In the genomic region with DNA sequence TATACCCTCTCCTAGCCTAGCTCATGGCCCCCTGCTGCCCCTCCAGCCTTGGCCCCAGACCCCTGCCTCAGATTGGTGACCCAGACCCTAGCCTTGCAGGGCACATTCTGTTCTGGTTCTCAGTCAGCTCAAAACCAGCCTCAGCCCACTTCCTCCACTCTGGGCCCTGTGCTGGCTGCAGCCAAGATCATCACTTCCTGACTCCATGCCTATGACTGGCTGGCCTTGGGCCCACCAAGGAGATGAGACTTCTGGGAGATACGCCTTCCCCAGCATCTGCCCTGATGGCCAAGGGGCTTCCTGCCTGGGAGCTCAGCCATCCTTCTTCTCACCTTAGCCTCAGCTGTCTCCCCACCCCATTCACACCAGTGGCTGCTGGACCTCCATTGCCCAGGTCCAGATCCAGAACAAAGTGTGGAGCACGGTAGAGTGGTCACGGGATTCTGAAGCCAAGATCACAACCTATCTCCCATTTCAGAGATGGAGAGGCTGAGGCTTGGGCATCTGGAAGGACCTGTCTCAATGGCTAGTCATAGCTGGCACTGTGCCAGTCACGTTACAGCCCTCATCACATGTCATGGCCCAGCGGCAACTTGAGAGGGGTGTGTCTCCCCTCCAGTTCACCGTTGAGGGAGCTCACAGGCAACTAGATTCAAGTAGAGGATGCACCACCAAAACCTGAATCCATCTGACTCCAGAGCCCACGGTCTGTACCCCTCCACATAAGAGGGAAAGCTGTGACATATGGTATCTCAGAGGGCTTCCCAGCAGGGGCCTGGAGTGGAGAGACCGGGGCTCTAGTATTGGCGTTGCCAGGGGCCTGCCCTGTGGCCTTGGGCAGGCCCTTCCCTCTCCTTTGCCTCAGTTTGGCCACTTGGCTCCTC, we compare ENCODE assay signal across 9 cellular contexts. TPM values are rescaled to one million over a fixed set of nuclear protein-coding genes. Genes with fewer than 3 reads are reported as not detected.
DNase-seq lines count a peak whose midpoint lies in the region; ATAC-seq, FAIRE-seq and TF ChIP-seq lines count a peak whose summit lies in the region.
"Had no signal": no experiment of that assay in that cellular context is flagged by ENCODE, and none has a peak within 500 bp of the region (broad histone marks: within the 10 kb centered on the region; RNA-seq: fewer than 3 reads in every experiment).

No MANE protein-coding gene starts in this region.

- H3K27ac Mint-ChIP-seq in activated CD4-positive, alpha-beta memory T cell treated with anti-CD3 and anti-CD28 coated beads for 36 hours = peak overlapping the region; percentile 75
- no peak overlapping the region for H3K27ac Mint-ChIP-seq in nephron progenitor cell

- no peaks in the 10 kb centered on the region for H3K9me3 Mint-ChIP-seq in activated CD4-positive, alpha-beta memory T cell treated with anti-CD3 and anti-CD28 coated beads for 36 hours
- no peaks in the 10 kb centered on the region for H3K9me3 Mint-ChIP-seq in nephron progenitor cell

- H3K4me1 Mint-ChIP-seq in activated CD4-positive, alpha-beta memory T cell treated with anti-CD3 and anti-CD28 coated beads for 36 hours (ENCODE audit: low read depth) = peaks cover 15% of the 10 kb centered on the region
- peaks cover 74% of the 10 kb centered on the region for H3K4me1 Mint-ChIP-seq in nephron progenitor cell

- WGBS in right cardiac atrium = 61% methylated on average over 9 of the region's 9 CpGs
- 61 to 68% methylated on average over 7 to 9 of the region's 9 CpGs for WGBS in tibial nerve, 2 donors

- ATAC-seq in right cardiac atrium = peak; percentile 51 to 62

- no peaks in the 10 kb centered on the region for H3K36me3 ChIP-seq in tibial nerve

- H3K9me3 ChIP-seq in right cardiac atrium (ENCODE audit: control insufficient read depth, low read length) (no peaks in the 10 kb centered on the region), tibial nerve (no peaks in the 10 kb centered on the region)

- CTCF ChIA-PET in activated CD4-positive, alpha-beta memory T cell treated with anti-CD3 and anti-CD28 coated beads for 36 hours (lab: Charles Lee) = interaction anchor here (0.5 to 2.6 kb wide), 5 partner anchors 12 to 55 kb away, joined by 3 to 12 read pairs (median 3); a partner anchor contains a TSS

- H3K4me3 Mint-ChIP-seq in activated CD4-positive, alpha-beta memory T cell treated with anti-CD3 and anti-CD28 coated beads for 36 hours = no peak overlapping the region
- H3K4me3 Mint-ChIP-seq in nephron progenitor cell = no peak overlapping the region

- H3K4me1 ChIP-seq in right cardiac atrium (ENCODE audit: control insufficient read depth, insufficient read depth, low read length) (peaks cover 7% of the 10 kb centered on the region), tibial nerve (peaks cover 0 to 57% (median 17%) of the 10 kb centered on the region in 4 donors)

- DNase-seq in COLO668 (lab: John Stamatoyannopoulos, UW; ENCODE audit: unreplicated experiment) = peak; percentile 64
- DNase-seq in KG1 (lab: John Stamatoyannopoulos, UW) = peak; percentile 15
- DNase-seq in activated CD4-positive, alpha-beta memory T cell treated with anti-CD3 and anti-CD28 coated beads for 36 hours = peak; percentile 67
- DNase-seq in right cardiac atrium = peak; percentile 52 to 84 (median 78)
- peak; percentile 49 to 59 for DNase-seq in tibial nerve (ENCODE audit: low spot score in 2 of 2)
- no peak for DNase-seq in nephron progenitor cell
- DNase-seq in HTR-8/SVneo (ENCODE audit: insufficient read length, low spot score) = no peak
- DNase-seq in NCI-H2081 treated with DMSO at 0.1 percent for 48 hours (lab: John Stamatoyannopoulos, UW) = no peak

- no peak for TF ChIP-seq POLR2A in tibial nerve (IDR thresholded peaks at IDR 0.05)

- H3K27me3 ChIP-seq in right cardiac atrium (ENCODE audit: control insufficient read depth, insufficient read depth) = no peaks in the 10 kb centered on the region
- H3K27me3 ChIP-seq in tibial nerve = no peaks in the 10 kb centered on the region

- H3K27ac ChIP-seq in right cardiac atrium (ENCODE audit: low read length) (peak overlapping the region; percentile 9), tibial nerve (peak overlapping the region in 3 of 4 donors; percentile 52 to 76 (median 70))

- no peaks in the 10 kb centered on the region for H3K27me3 Mint-ChIP-seq in activated CD4-positive, alpha-beta memory T cell treated with anti-CD3 and anti-CD28 coated beads for 36 hours
- peaks cover 5% of the 10 kb centered on the region for H3K27me3 Mint-ChIP-seq in nephron progenitor cell (ENCODE audit: low read depth, poor library complexity)

- FAIRE-seq in HTR-8/SVneo (lab: Jason Lieb, UNC) = no peak
- FAIRE-seq: colon had no signal

- no peak overlapping the region for H3K4me3 ChIP-seq in right cardiac atrium (ENCODE audit: low read length)
- no peak overlapping the region for H3K4me3 ChIP-seq in tibial nerve

- no peak for TF ChIP-seq EP300 in tibial nerve (IDR thresholded peaks at IDR 0.05)

- POLR2A ChIA-PET in activated CD4-positive, alpha-beta memory T cell treated with anti-CD3 and anti-CD28 coated beads for 36 hours (lab: Charles Lee) = no interaction called here

- no peaks in the 10 kb centered on the region for H3K36me3 Mint-ChIP-seq in activated CD4-positive, alpha-beta memory T cell treated with anti-CD3 and anti-CD28 coated beads for 36 hours
- no peaks in the 10 kb centered on the region for H3K36me3 Mint-ChIP-seq in nephron progenitor cell (ENCODE audit: low read depth)

- TF ChIP-seq CTCF in tibial nerve (IDR thresholded peaks at IDR 0.05) (no peak), nephron progenitor cell (IDR thresholded peaks at IDR 0.05) (no peak)

- intact Hi-C loops in activated CD4-positive, alpha-beta memory T cell treated with anti-CD3 and anti-CD28 coated beads for 36 hours (cut with micrococcal nuclease) = no loop called here
- intact Hi-C loops in right cardiac atrium (cut with DNase I) = no loop called here

RNA-seq across cellular contexts. Expression of a gene that starts 43.0 kb away (rescaled TPM):
- under 1 TPM; 0.12 to 0.51 TPM for total RNA-seq in activated CD4-positive, alpha-beta memory T cell treated with anti-CD3 and anti-CD28 coated beads for 36 hours
- total RNA-seq in right cardiac atrium (1 to 10 TPM in 1 of 4 donors, under 1 TPM in 3; 0.46 to 1.5 (median 0.67) TPM), tibial nerve (10 to 100 TPM in 1 of 4 donors, 1 to 10 TPM in 3; 3.0 to 11.1 (median 6.6) TPM)
- 0.66 TPM for polyA plus RNA-seq in right cardiac atrium

RNA-seq across cellular contexts. Expression of a gene that starts 49.7 kb away (rescaled TPM):
- 10 to 100 TPM; 26.5 to 32.0 TPM for total RNA-seq in activated CD4-positive, alpha-beta memory T cell treated with anti-CD3 and anti-CD28 coated beads for 36 hours
- total RNA-seq in right cardiac atrium (1 to 10 TPM; 5.3 to 8.2 (median 6.8) TPM), tibial nerve (100 to 1,000 TPM in 2 of 4 donors, 10 to 100 TPM in 2; 92.2 to 122 (median 101) TPM)
- 8.5 TPM for polyA plus RNA-seq in right cardiac atrium

Comparison
In these comparisons a context has a peak if more than half of its experiments do, and no peak if none do; other contexts are left out.
1. DNase-seq: peak in COLO668 (single experiment), KG1 (single experiment), activated CD4-positive, alpha-beta memory T cell treated with anti-CD3 and anti-CD28 coated beads for 36 hours (single experiment), right cardiac atrium (3 of 3) and tibial nerve (2 of 2); none in nephron progenitor cell (single experiment), HTR-8/SVneo (single experiment) and NCI-H2081 treated with DMSO at 0.1 percent for 48 hours (single experiment).